Comparison of ENCODE assay signal across 11 cellular contexts in the genomic region with DNA sequence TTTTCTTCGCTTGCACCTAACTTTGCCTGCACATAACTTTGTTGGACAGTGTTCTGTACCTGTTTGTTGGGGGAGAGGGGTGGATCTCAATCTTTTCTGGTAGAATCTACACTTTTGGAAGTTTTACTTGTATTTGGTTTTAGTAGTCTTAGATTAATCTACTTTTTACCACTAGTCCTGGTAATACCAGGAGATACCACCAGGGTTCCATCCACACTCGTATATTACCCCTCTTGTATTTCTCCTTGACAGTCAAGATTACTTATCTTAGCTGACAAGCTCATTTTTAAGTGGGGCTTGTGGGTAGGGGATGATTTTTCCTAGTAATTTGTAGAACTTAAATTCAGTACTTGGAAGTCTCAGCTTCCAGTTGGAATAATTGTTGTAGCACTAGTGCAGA. TPM values are rescaled to one million over a fixed set of nuclear protein-coding genes. Genes with fewer than 3 reads are reported as not detected.
A peak's percentile ranks its signal among the peaks of the same experiment; 100 is the strongest.
DNase-seq lines count a peak whose midpoint lies in the region; ATAC-seq and TF ChIP-seq lines count a peak whose summit lies in the region.
"Had no signal": no experiment of that assay in that cellular context is flagged by ENCODE, and none has a peak within 500 bp of the region (broad histone marks: within the 10 kb centered on the region; RNA-seq: fewer than 3 reads in every experiment).

No MANE protein-coding gene starts in this region.

- H3K27me3 ChIP-seq in thoracic aorta (replicated peaks; ENCODE audit: insufficient read depth), result no peaks in the 10 kb centered on the region
- H3K27me3 ChIP-seq: BLaER1 had no signal

- no peak overlapping the region for H3K4me2 ChIP-seq in OCI-LY7 (ENCODE audit: low read length)
- H3K4me2 ChIP-seq: BLaER1 had no signal

- CTCF ChIA-PET in OCI-LY7 (lab: Charles Lee; ENCODE audit: unreplicated experiment), result interaction anchor here (1.5 kb wide), 1 partner anchor 12 kb away, joined by 3 read pairs; no protein-coding TSS in a partner anchor

- DNase-seq in NCI-H82 (lab: John Stamatoyannopoulos, UW) (peak; percentile 14), NCI-H82 treated with DMSO at 0.1 percent for 48 hours (lab: John Stamatoyannopoulos, UW; ENCODE audit: unreplicated experiment) (no peak), OCI-LY7 (ENCODE audit: low spot score) (peak; percentile 9), fibroblast of peridontal ligament (ENCODE audit: extremely low read depth) (peak; percentile 11), thoracic aorta (ENCODE audit: low spot score) (no peak)
- DNase-seq: activated gamma-delta T cell, NCI-H510A treated with DMSO at 0.1 percent for 48 hours had no signal

- no TSS peak for BruUV-seq in OCI-LY7 (replicated peaks; lab: Mats Ljungman, UMichigan)

- TF ChIP-seq CTCF in OCI-LY7 (conservative IDR thresholded peaks at IDR 0.05; ENCODE audit: low read length) (peak; percentile 66), thoracic aorta (IDR thresholded peaks at IDR 0.05) (peak; percentile 37)

- H3K79me2 ChIP-seq in OCI-LY7 (ENCODE audit: insufficient read depth, low read depth, low read length), result no peaks in the 10 kb centered on the region

- H3K9me3 ChIP-seq in OCI-LY7 (ENCODE audit: low read length) (no peaks in the 10 kb centered on the region; the same call in 1 of the 2 replicates), thoracic aorta (no peaks in the 10 kb centered on the region)
- H3K9me3 ChIP-seq: BLaER1 had no signal

- no peaks in the 10 kb centered on the region for H4K20me1 ChIP-seq in OCI-LY7 (ENCODE audit: insufficient read depth, low read length)
- H4K20me1 ChIP-seq: BLaER1 had no signal

- no peak for ATAC-seq in thoracic aorta (ENCODE audit: insufficient number of reproducible peaks, low FRiP score, low read depth)
- no peak for ATAC-seq in HG03108 (IDR thresholded peaks at IDR 0.05; ENCODE audit: unreplicated experiment)
- ATAC-seq in GM19351 (IDR thresholded peaks at IDR 0.05; ENCODE audit: unreplicated experiment), result no peak
- no peak for ATAC-seq in GM19328 (IDR thresholded peaks at IDR 0.05; ENCODE audit: unreplicated experiment)

- H3K4me3 ChIP-seq in OCI-LY7 (ENCODE audit: low read depth, low read length, poor library complexity, severe bottlenecking) (no peak overlapping the region), thoracic aorta (no peak overlapping the region)
- H3K4me3 ChIP-seq: BLaER1 had no signal

- intact Hi-C loops in OCI-LY7 (cut with micrococcal nuclease; ENCODE audit: unreplicated experiment), result no loop called here

- H3K36me3 ChIP-seq in OCI-LY7 (ENCODE audit: insufficient read depth, low read length) (peaks cover 15% of the 10 kb centered on the region), thoracic aorta (no peaks in the 10 kb centered on the region)

- H3K4me1 ChIP-seq in OCI-LY7 (ENCODE audit: insufficient read depth, low read length, poor library complexity, severe bottlenecking), result no peaks in the 10 kb centered on the region
- no peaks in the 10 kb centered on the region for H3K4me1 ChIP-seq in thoracic aorta (ENCODE audit: control insufficient read depth in 1 of 2, low read depth in 2 of 2)
- H3K4me1 ChIP-seq: BLaER1 had no signal

- no peak overlapping the region for H2AFZ ChIP-seq in OCI-LY7 (ENCODE audit: low read length)

- POLR2A ChIA-PET in OCI-LY7 (lab: Charles Lee), result interaction anchor here (1.1 kb wide), 1 partner anchor 12 kb away, joined by 5 read pairs; no protein-coding TSS in a partner anchor

- H3K27ac ChIP-seq in OCI-LY7 (ENCODE audit: low read depth, low read length, poor library complexity, severe bottlenecking) (no peak overlapping the region), thoracic aorta (no peak overlapping the region)
- H3K27ac ChIP-seq: BLaER1 had no signal

- no peaks in the 10 kb centered on the region for H3K9me2 ChIP-seq in OCI-LY7 (ENCODE audit: insufficient read depth, low read length)

RNA-seq across cellular contexts. Expression of a gene that starts 37.3 kb away (rescaled TPM):
- 0.31 and 0.32 TPM in 2 replicates for total RNA-seq in OCI-LY7 (2014; rRNA removed; shearing (Covaris generic))
- total RNA-seq in OCI-LY7 (2022) (0.13 and 0.48 TPM in 2 replicates), thoracic aorta (1 to 10 TPM in 1 of 2 donors, under 1 TPM in 1; 0.41 to 5.6 TPM)

RNA-seq across cellular contexts. Expression of a gene that starts 39.8 kb away (rescaled TPM):
- 13.0 and 19.5 TPM in 2 replicates for total RNA-seq in OCI-LY7 (2014; rRNA removed; shearing (Covaris generic))
- total RNA-seq in OCI-LY7 (2022) (14.9 and 17.1 TPM in 2 replicates), thoracic aorta (10 to 100 TPM; 17.7 to 24.6 TPM)

Comparison
In these comparisons a context has a peak if more than half of its experiments do, and no peak if none do; other contexts are left out.
1. DNase-seq: peak in NCI-H82 (single experiment), OCI-LY7 (single experiment) and fibroblast of peridontal ligament (single experiment); none in NCI-H82 treated with DMSO at 0.1 percent for 48 hours (single experiment) and thoracic aorta (single experiment).